ENCODE assay signal across 19 cellular contexts in the genomic region with DNA sequence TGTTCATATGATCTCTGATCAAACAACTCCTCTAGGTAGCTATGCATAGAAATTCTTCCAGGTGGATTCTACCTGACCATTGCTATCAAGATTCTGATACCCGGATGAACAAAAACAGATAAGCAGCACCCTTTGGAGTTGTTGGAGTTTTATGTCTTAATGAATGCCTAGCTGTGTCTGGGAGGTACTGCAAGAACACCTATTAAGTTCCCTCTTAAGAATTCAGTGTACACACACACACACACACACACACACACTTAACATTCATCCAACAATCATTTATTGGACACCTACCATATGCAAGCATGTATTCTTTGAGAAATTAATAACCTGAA.
"Had no signal": no experiment of that assay in that cellular context is flagged by ENCODE, and none has a peak within 500 bp of the region (broad histone marks: within the 10 kb centered on the region; RNA-seq: fewer than 3 reads in every experiment).

No MANE protein-coding gene starts in this region.

- DNase-seq: activated CD4-positive, alpha-beta T cell treated with anti-CD3 and anti-CD28 coated beads, Interleukin-2, amount 10 ng/mL, durations not matched to agents 7 days and 5 days; activated CD8-positive, alpha-beta T cell treated with anti-CD3 and anti-CD28 coated beads, Interleukin-2, amount 10 ng/mL, durations not matched to agents 7 days and 5 days; activated effector memory CD4-positive, alpha-beta T cell treated with Interleukin-2 at 50 U/mL for 16 hours; activated naive CD4-positive, alpha-beta T cell treated with anti-CD3 and anti-CD28 coated beads, Interleukin-2, amount 10 ng/mL, durations not matched to agents 7 days and 5 days; activated naive CD8-positive, alpha-beta T cell treated with anti-CD3 and anti-CD28 coated beads, Interleukin-2, amount 50 U/mL, for 24 hours; activated T-cell treated with anti-CD3 and anti-CD28 coated beads, Interleukin-2, amount 50 U/mL, for 4 hours; anterior cingulate cortex; caudate nucleus; colonic mucosa; effector CD4-positive, alpha-beta T cell; mesenchymal stem cell; nucleus accumbens; stimulated activated naive B cell treated with anti-CD40 and anti-IgM and Interleukin-4, amounts not matched to agents 10 μg/mL and 1 μg/mL and 100 μg/mL, for 72 hours; upper lobe of left lung had no signal

- H3K27ac ChIP-seq: colonic mucosa, thoracic aorta had no signal

- H3K4me1 ChIP-seq: colonic mucosa had no signal

- H3K36me3 ChIP-seq: colonic mucosa, thoracic aorta, upper lobe of left lung had no signal

- H3K27me3 ChIP-seq: colonic mucosa, upper lobe of left lung had no signal

- H3K9me3 Mint-ChIP-seq: activated naive CD8-positive, alpha-beta T cell treated with anti-CD3 and anti-CD28 coated beads, Interleukin-2, amount 50 U/mL, for 24 hours; activated T-cell treated with anti-CD3 and anti-CD28 coated beads, Interleukin-2, amount 50 U/mL, for 4 hours; brain; stimulated activated naive B cell treated with anti-CD40 and anti-IgM and Interleukin-4, amounts not matched to agents 10 μg/mL and 1 μg/mL and 100 μg/mL, for 72 hours; T-helper 1 cell treated with Interleukin-12 subunit alpha and Interleukin-12 subunit beta and Interleukin-4 antibody, amounts not matched to agents 30 μg/mL and 1 μg/mL, for 36 hours had no signal

- H3K36me3 Mint-ChIP-seq: activated naive CD4-positive, alpha-beta T cell treated with anti-CD3 and anti-CD28 coated beads, Interleukin-2, amount 10 ng/mL, durations not matched to agents 7 days and 5 days; brain; naive thymus-derived CD4-positive, alpha-beta T cell; stimulated activated naive B cell treated with anti-CD40 and anti-IgM and Interleukin-4, amounts not matched to agents 10 μg/mL and 1 μg/mL and 100 μg/mL, for 72 hours had no signal

- H3K27ac Mint-ChIP-seq: activated CD4-positive, alpha-beta T cell treated with anti-CD3 and anti-CD28 coated beads, Interleukin-2, amount 10 ng/mL, durations not matched to agents 7 days and 5 days; activated CD8-positive, alpha-beta T cell treated with anti-CD3 and anti-CD28 coated beads, Interleukin-2, amount 10 ng/mL, durations not matched to agents 7 days and 5 days; activated naive CD4-positive, alpha-beta T cell treated with anti-CD3 and anti-CD28 coated beads, Interleukin-2, amount 10 ng/mL, durations not matched to agents 7 days and 5 days; activated naive CD8-positive, alpha-beta T cell treated with anti-CD3 and anti-CD28 coated beads, Interleukin-2, amount 50 U/mL, for 24 hours; naive thymus-derived CD4-positive, alpha-beta T cell; stimulated activated naive B cell treated with anti-CD40 and anti-IgM and Interleukin-4, amounts not matched to agents 10 μg/mL and 1 μg/mL and 100 μg/mL, for 72 hours; T-helper 1 cell treated with Interleukin-12 subunit alpha and Interleukin-12 subunit beta and Interleukin-4 antibody, amounts not matched to agents 30 μg/mL and 1 μg/mL, for 36 hours had no signal

- ATAC-seq: activated CD4-positive, CD25-positive, alpha-beta regulatory T cell treated with anti-CD3 and anti-CD28 coated beads, Interleukin-2, amount 50 U/mL, for 24 hours; activated CD8-positive, alpha-beta T cell treated with anti-CD3 and anti-CD28 coated beads, Interleukin-2, amount 10 ng/mL, durations not matched to agents 7 days and 5 days; activated T-cell treated with anti-CD3 and anti-CD28 coated beads, Interleukin-2, amount 50 U/mL, for 4 hours; stimulated activated naive B cell treated with anti-CD40 and anti-IgM and Interleukin-4, amounts not matched to agents 10 μg/mL and 1 μg/mL and 100 μg/mL, for 72 hours had no signal

- H3K4me3 Mint-ChIP-seq: activated CD4-positive, alpha-beta T cell treated with anti-CD3 and anti-CD28 coated beads, Interleukin-2, amount 10 ng/mL, durations not matched to agents 7 days and 5 days; activated CD8-positive, alpha-beta T cell treated with anti-CD3 and anti-CD28 coated beads, Interleukin-2, amount 10 ng/mL, durations not matched to agents 7 days and 5 days; activated naive CD4-positive, alpha-beta T cell treated with anti-CD3 and anti-CD28 coated beads, Interleukin-2, amount 10 ng/mL, durations not matched to agents 7 days and 5 days; activated naive CD8-positive, alpha-beta T cell treated with anti-CD3 and anti-CD28 coated beads, Interleukin-2, amount 50 U/mL, for 24 hours; activated T-cell treated with anti-CD3 and anti-CD28 coated beads, Interleukin-2, amount 50 U/mL, for 4 hours; brain; naive thymus-derived CD4-positive, alpha-beta T cell; stimulated activated naive B cell treated with anti-CD40 and anti-IgM and Interleukin-4, amounts not matched to agents 10 μg/mL and 1 μg/mL and 100 μg/mL, for 72 hours; T-helper 1 cell treated with Interleukin-12 subunit alpha and Interleukin-12 subunit beta and Interleukin-4 antibody, amounts not matched to agents 30 μg/mL and 1 μg/mL, for 36 hours had no signal

- H3K9me3 ChIP-seq: colonic mucosa, thoracic aorta, upper lobe of left lung had no signal

- H3K4me3 ChIP-seq: colonic mucosa, thoracic aorta, upper lobe of left lung had no signal

- H3K27me3 Mint-ChIP-seq: activated naive CD4-positive, alpha-beta T cell treated with anti-CD3 and anti-CD28 coated beads, Interleukin-2, amount 10 ng/mL, durations not matched to agents 7 days and 5 days; brain had no signal
